In the genomic region with DNA sequence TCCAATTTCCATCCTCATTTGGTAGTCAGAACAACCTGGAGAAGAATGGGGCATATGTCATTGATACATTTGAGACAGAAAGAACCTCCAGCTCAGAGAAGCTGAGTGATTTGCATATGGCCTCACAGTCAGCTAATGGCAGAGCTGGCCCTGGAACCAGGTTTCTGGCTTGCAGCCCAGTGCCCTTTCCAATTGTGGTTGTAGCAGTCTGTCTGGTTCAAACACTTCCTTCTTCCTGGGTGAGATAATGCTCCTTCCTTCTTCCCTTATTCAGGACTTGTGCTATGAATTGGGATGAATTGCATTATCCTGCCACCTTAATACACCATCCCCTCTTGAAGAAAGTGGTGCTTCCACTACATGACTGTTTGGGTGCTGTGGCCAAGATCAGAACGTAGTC, we compare ENCODE assay signal across 1 cellular context.
TF ChIP-seq lines count a peak whose summit lies in the region.

No MANE protein-coding gene starts in this region.

TF ChIP-seq in HepG2, 621 proteins besides CTCF, POLR2A, EP300 and RAD21 (continued from another document):
- TF ChIP-seq, protein P1, sequence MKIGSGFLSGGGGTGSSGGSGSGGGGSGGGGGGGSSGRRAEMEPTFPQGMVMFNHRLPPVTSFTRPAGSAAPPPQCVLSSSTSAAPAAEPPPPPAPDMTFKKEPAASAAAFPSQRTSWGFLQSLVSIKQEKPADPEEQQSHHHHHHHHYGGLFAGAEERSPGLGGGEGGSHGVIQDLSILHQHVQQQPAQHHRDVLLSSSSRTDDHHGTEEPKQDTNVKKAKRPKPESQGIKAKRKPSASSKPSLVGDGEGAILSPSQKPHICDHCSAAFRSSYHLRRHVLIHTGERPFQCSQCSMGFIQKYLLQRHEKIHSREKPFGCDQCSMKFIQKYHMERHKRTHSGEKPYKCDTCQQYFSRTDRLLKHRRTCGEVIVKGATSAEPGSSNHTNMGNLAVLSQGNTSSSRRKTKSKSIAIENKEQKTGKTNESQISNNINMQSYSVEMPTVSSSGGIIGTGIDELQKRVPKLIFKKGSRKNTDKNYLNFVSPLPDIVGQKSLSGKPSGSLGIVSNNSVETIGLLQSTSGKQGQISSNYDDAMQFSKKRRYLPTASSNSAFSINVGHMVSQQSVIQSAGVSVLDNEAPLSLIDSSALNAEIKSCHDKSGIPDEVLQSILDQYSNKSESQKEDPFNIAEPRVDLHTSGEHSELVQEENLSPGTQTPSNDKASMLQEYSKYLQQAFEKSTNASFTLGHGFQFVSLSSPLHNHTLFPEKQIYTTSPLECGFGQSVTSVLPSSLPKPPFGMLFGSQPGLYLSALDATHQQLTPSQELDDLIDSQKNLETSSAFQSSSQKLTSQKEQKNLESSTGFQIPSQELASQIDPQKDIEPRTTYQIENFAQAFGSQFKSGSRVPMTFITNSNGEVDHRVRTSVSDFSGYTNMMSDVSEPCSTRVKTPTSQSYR (CRISPR knock-in tag; IDR thresholded peaks at IDR 0.05; ENCODE audit: borderline replicate concordance), result no peak
- TF ChIP-seq, protein P2, sequence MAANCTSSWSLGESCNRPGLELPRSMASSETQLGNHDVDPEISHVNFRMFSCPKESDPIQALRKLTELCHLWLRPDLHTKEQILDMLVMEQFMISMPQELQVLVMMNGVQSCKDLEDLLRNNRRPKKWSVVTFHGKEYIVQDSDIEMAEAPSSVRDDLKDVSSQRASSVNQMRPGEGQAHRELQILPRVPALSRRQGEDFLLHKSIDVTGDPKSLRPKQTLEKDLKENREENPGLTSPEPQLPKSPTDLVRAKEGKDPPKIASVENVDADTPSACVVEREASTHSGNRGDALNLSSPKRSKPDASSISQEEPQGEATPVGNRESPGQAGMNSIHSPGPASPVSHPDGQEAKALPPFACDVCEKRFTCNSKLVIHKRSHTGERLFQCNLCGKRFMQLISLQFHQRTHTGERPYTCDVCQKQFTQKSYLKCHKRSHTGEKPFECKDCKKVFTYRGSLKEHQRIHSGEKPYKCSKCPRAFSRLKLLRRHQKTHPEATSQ (CRISPR knock-in tag; IDR thresholded peaks at IDR 0.05; ENCODE audit: borderline replicate concordance), result no peak
- TF ChIP-seq KDM4B (CRISPR knock-in tag; IDR thresholded peaks at IDR 0.05), result no peak
- no peak for TF ChIP-seq NBN (conservative IDR thresholded peaks at IDR 0.05)
- no peak for TF ChIP-seq ZNF251 (CRISPR knock-in tag; IDR thresholded peaks at IDR 0.05)
- no peak for TF ChIP-seq ZNF207 (IDR thresholded peaks at IDR 0.05; ENCODE audit: borderline replicate concordance)
- TF ChIP-seq TAF1 (CRISPR knock-in tag; IDR thresholded peaks at IDR 0.05), result no peak
